39 cellular contexts compared by ENCODE assay signal in genomic region chr4:114091546-114091945, GRCh38.
"Had no signal": no experiment of that assay in that cellular context is flagged by ENCODE, and none has a peak within 500 bp of the region (broad histone marks: within the 10 kb centered on the region; RNA-seq: fewer than 3 reads in every experiment).

No MANE protein-coding gene starts in this region.

- H3K27ac ChIP-seq: adrenal gland, breast epithelium, cardiac muscle cell, coronary artery, dorsolateral prefrontal cortex, foreskin keratinocyte, gastrocnemius medialis, heart left ventricle had no signal

- H3K4me1 ChIP-seq: adrenal gland, breast epithelium, foreskin keratinocyte, gastrocnemius medialis, heart left ventricle had no signal

- H3K4me1 Mint-ChIP-seq: activated CD4-positive, alpha-beta T cell treated with anti-CD3 and anti-CD28 coated beads for 36 hours; activated CD4-positive, alpha-beta T cell treated with anti-CD3 and anti-CD28 coated beads, Interleukin-2, amount 10 ng/mL, durations not matched to agents 24 days and 14 days; activated CD8-positive, alpha-beta memory T cell treated with anti-CD3 and anti-CD28 coated beads, Interleukin-2, amount 10 ng/mL, durations not matched to agents 7 days and 5 days; activated naive CD4-positive, alpha-beta T cell treated with anti-CD3 and anti-CD28 coated beads, Interleukin-2, amount 50 U/mL, for 24 hours; activated naive CD8-positive, alpha-beta T cell treated with anti-CD3 and anti-CD28 coated beads for 36 hours; activated naive CD8-positive, alpha-beta T cell treated with anti-CD3 and anti-CD28 coated beads, Interleukin-2, amount 50 U/mL, for 24 hours; endodermal cell; T-helper 17 cell had no signal

- H3K36me3 Mint-ChIP-seq: activated CD4-positive, alpha-beta memory T cell treated with anti-CD3 and anti-CD28 coated beads for 36 hours; activated naive CD4-positive, alpha-beta T cell treated with anti-CD3 and anti-CD28 coated beads, Interleukin-2, amount 50 U/mL, for 24 hours; brain had no signal

- H3K27ac Mint-ChIP-seq: activated CD4-positive, alpha-beta memory T cell treated with anti-CD3 and anti-CD28 coated beads for 36 hours; activated CD4-positive, alpha-beta T cell treated with anti-CD3 and anti-CD28 coated beads for 36 hours; activated CD4-positive, alpha-beta T cell treated with anti-CD3 and anti-CD28 coated beads, Interleukin-2, amount 10 ng/mL, durations not matched to agents 24 days and 14 days; activated CD8-positive, alpha-beta memory T cell treated with anti-CD3 and anti-CD28 coated beads, Interleukin-2, amount 10 ng/mL, durations not matched to agents 7 days and 5 days; activated CD8-positive, alpha-beta T cell treated with anti-CD3 and anti-CD28 coated beads, Interleukin-2, amount 10 ng/mL, durations not matched to agents 7 days and 5 days; activated naive CD4-positive, alpha-beta T cell treated with anti-CD3 and anti-CD28 coated beads for 36 hours; activated naive CD4-positive, alpha-beta T cell treated with anti-CD3 and anti-CD28 coated beads, Interleukin-2, amount 50 U/mL, for 24 hours; activated naive CD8-positive, alpha-beta T cell treated with anti-CD3 and anti-CD28 coated beads for 36 hours; activated naive CD8-positive, alpha-beta T cell treated with anti-CD3 and anti-CD28 coated beads, Interleukin-2, amount 50 U/mL, for 24 hours; activated T-helper 1 cell treated with anti-CD3 and anti-CD28 coated beads, Interleukin-12 subunit alpha, Interleukin-12 subunit beta, Interleukin-2, Interleukin-4 antibody, amounts not matched to agents 30 ng/mL and 10 ng/mL and 1 ng/mL, durations not matched to agents 14 hours and 24 hours and 36 hours; activated T-helper 2 cell treated with anti-CD3 and anti-CD28 coated beads, Interferon-gamma antibody, Interleukin-2, Interleukin-4, amounts not matched to agents 10 μg/mL and 5 μg/mL and 100 μg/mL, durations not matched to agents 14 hours and 24 hours and 36 hours; brain; dendritic cell treated with granulocyte-macrophage colony-stimulating factor and Interleukin-4, amounts not matched to agents 40 ng/mL and 50 ng/mL, for 4 days; endodermal cell; T-helper 17 cell; T-helper 2 cell treated with Interferon-gamma antibody and Interleukin-4, amounts not matched to agents 5 μg/mL and 100 μg/mL, for 36 hours had no signal

- H3K36me3 ChIP-seq: adrenal gland, breast epithelium, cardiac muscle cell, gastrocnemius medialis, heart left ventricle had no signal

- H3K4me3 Mint-ChIP-seq: activated CD4-positive, alpha-beta memory T cell treated with anti-CD3 and anti-CD28 coated beads for 36 hours; activated CD4-positive, alpha-beta T cell treated with anti-CD3 and anti-CD28 coated beads for 36 hours; activated CD4-positive, alpha-beta T cell treated with anti-CD3 and anti-CD28 coated beads, Interleukin-2, amount 10 ng/mL, durations not matched to agents 24 days and 14 days; activated CD8-positive, alpha-beta memory T cell treated with anti-CD3 and anti-CD28 coated beads, Interleukin-2, amount 10 ng/mL, durations not matched to agents 7 days and 5 days; activated CD8-positive, alpha-beta T cell treated with anti-CD3 and anti-CD28 coated beads, Interleukin-2, amount 10 ng/mL, durations not matched to agents 7 days and 5 days; activated naive CD4-positive, alpha-beta T cell treated with anti-CD3 and anti-CD28 coated beads for 36 hours; activated naive CD4-positive, alpha-beta T cell treated with anti-CD3 and anti-CD28 coated beads, Interleukin-2, amount 50 U/mL, for 24 hours; activated naive CD8-positive, alpha-beta T cell treated with anti-CD3 and anti-CD28 coated beads for 36 hours; activated naive CD8-positive, alpha-beta T cell treated with anti-CD3 and anti-CD28 coated beads, Interleukin-2, amount 50 U/mL, for 24 hours; activated T-helper 1 cell treated with anti-CD3 and anti-CD28 coated beads, Interleukin-12 subunit alpha, Interleukin-12 subunit beta, Interleukin-2, Interleukin-4 antibody, amounts not matched to agents 30 ng/mL and 10 ng/mL and 1 ng/mL, durations not matched to agents 14 hours and 24 hours and 36 hours; brain; dendritic cell treated with granulocyte-macrophage colony-stimulating factor and Interleukin-4, amounts not matched to agents 40 ng/mL and 50 ng/mL, for 4 days; endodermal cell; T-helper 17 cell; T-helper 2 cell treated with Interferon-gamma antibody and Interleukin-4, amounts not matched to agents 5 μg/mL and 100 μg/mL, for 36 hours had no signal

- H3K9me3 ChIP-seq: adrenal gland, breast epithelium, gastrocnemius medialis, heart left ventricle had no signal

- H3K9me3 Mint-ChIP-seq: activated CD4-positive, alpha-beta T cell treated with anti-CD3 and anti-CD28 coated beads, Interleukin-2, amount 10 ng/mL, durations not matched to agents 24 days and 14 days; activated T-helper 1 cell treated with anti-CD3 and anti-CD28 coated beads, Interleukin-12 subunit alpha, Interleukin-12 subunit beta, Interleukin-2, Interleukin-4 antibody, amounts not matched to agents 30 ng/mL and 10 ng/mL and 1 ng/mL, durations not matched to agents 14 hours and 24 hours and 36 hours; activated T-helper 2 cell treated with anti-CD3 and anti-CD28 coated beads, Interferon-gamma antibody, Interleukin-2, Interleukin-4, amounts not matched to agents 10 μg/mL and 5 μg/mL and 100 μg/mL, durations not matched to agents 14 hours and 24 hours and 36 hours; endodermal cell; T-helper 2 cell treated with Interferon-gamma antibody and Interleukin-4, amounts not matched to agents 5 μg/mL and 100 μg/mL, for 36 hours had no signal

- H3K27me3 ChIP-seq: adrenal gland, breast epithelium, cardiac muscle cell, dorsolateral prefrontal cortex, foreskin keratinocyte, gastrocnemius medialis, heart left ventricle had no signal

- H3K4me3 ChIP-seq: adrenal gland, breast epithelium, cardiac muscle cell, coronary artery, dorsolateral prefrontal cortex, gastrocnemius medialis, heart left ventricle had no signal

- DNase-seq: activated CD4-positive, alpha-beta memory T cell treated with anti-CD3 and anti-CD28 coated beads for 36 hours; activated CD4-positive, alpha-beta T cell treated with anti-CD3 and anti-CD28 coated beads for 36 hours; activated CD4-positive, alpha-beta T cell treated with anti-CD3 and anti-CD28 coated beads, Interleukin-2, amount 10 ng/mL, durations not matched to agents 24 days and 14 days; activated CD4-positive, CD25-positive, alpha-beta regulatory T cell; activated CD4-positive, CD25-positive, alpha-beta regulatory T cell treated with anti-CD3 and anti-CD28 coated beads, Interleukin-2, amount 50 U/mL, for 72 hours; activated CD8-positive, alpha-beta memory T cell treated with anti-CD3 and anti-CD28 coated beads, Interleukin-2, amount 10 ng/mL, durations not matched to agents 7 days and 5 days; activated CD8-positive, alpha-beta memory T cell treated with anti-CD3 and anti-CD28 coated beads, Interleukin-2, amount 50 U/mL, for 4 hours; activated CD8-positive, alpha-beta T cell treated with anti-CD3 and anti-CD28 coated beads, Interleukin-2, amount 10 ng/mL, durations not matched to agents 7 days and 5 days; activated effector memory CD4-positive, alpha-beta T cell treated with anti-CD3 and anti-CD28 coated beads, Interleukin-2, amount 50 U/mL, for 16 hours; activated naive CD4-positive, alpha-beta T cell treated with anti-CD3 and anti-CD28 coated beads for 36 hours; activated naive CD8-positive, alpha-beta T cell treated with anti-CD3 and anti-CD28 coated beads for 36 hours; activated naive CD8-positive, alpha-beta T cell treated with anti-CD3 and anti-CD28 coated beads, Interleukin-2, amount 50 U/mL, for 24 hours; activated T-cell treated with anti-CD3 and anti-CD28 coated beads, Interleukin-2, amount 50 U/mL, for 1 hour; activated T-cell treated with anti-CD3 and anti-CD28 coated beads, Interleukin-2, amount 50 U/mL, for 48 hours; adrenal gland; amygdala; aorta; central memory CD4-positive, alpha-beta T cell; cerebellar nuclear complex; dorsolateral prefrontal cortex; effector memory CD4-positive, alpha-beta T cell; endodermal cell; foreskin keratinocyte; gastrocnemius medialis; glutamatergic neuron; heart left ventricle; T-helper 1 cell; T-helper 17 cell; T1000 had no signal

- ATAC-seq: activated CD4-positive, alpha-beta T cell treated with anti-CD3 and anti-CD28 coated beads for 36 hours; activated CD8-positive, alpha-beta memory T cell treated with anti-CD3 and anti-CD28 coated beads, Interleukin-2, amount 10 ng/mL, durations not matched to agents 7 days and 5 days; activated CD8-positive, alpha-beta T cell treated with anti-CD3 and anti-CD28 coated beads, Interleukin-2, amount 10 ng/mL, durations not matched to agents 7 days and 5 days; activated naive CD8-positive, alpha-beta T cell treated with anti-CD3 and anti-CD28 coated beads, Interleukin-2, amount 50 U/mL, for 24 hours; esophagus mucosa; foreskin keratinocyte; gastrocnemius medialis; heart left ventricle; T-helper 17 cell had no signal

- H3K27me3 Mint-ChIP-seq: activated CD4-positive, alpha-beta T cell treated with anti-CD3 and anti-CD28 coated beads for 36 hours; activated naive CD8-positive, alpha-beta T cell treated with anti-CD3 and anti-CD28 coated beads for 36 hours; brain; dendritic cell treated with granulocyte-macrophage colony-stimulating factor and Interleukin-4, amounts not matched to agents 40 ng/mL and 50 ng/mL, for 4 days; T-helper 17 cell had no signal
